Comparison of ENCODE assay signal across 17 cellular contexts in genomic region chr10:99698504-99699080, GRCh38. TPM values are rescaled to one million over a fixed set of nuclear protein-coding genes. Genes with fewer than 3 reads are reported as not detected.
DNase-seq lines count a peak whose midpoint lies in the region; ATAC-seq and TF ChIP-seq lines count a peak whose summit lies in the region.
"Had no signal": no experiment of that assay in that cellular context is flagged by ENCODE, and none has a peak within 500 bp of the region (broad histone marks: within the 10 kb centered on the region; RNA-seq: fewer than 3 reads in every experiment).

No MANE protein-coding gene starts in this region.

- intact Hi-C loops in A673 (cut with micrococcal nuclease; ENCODE audit: unreplicated experiment), result no loop called here
- intact Hi-C loops in Panc1 (cut with micrococcal nuclease; ENCODE audit: unreplicated experiment), result no loop called here

- DNase-seq in A673 (ENCODE audit: low spot score) (no peak), Panc1 (ENCODE audit: low read depth, low spot score) (no peak), fibroblast of pulmonary artery (ENCODE audit: low read depth) (peak; percentile 8), tibial nerve (ENCODE audit: low spot score in 2 of 2) (no peak), NCI-H82 treated with DMSO at 0.1 percent for 48 hours (lab: John Stamatoyannopoulos, UW; ENCODE audit: unreplicated experiment) (no peak)
- DNase-seq: activated CD8-positive, alpha-beta memory T cell treated with anti-CD3 and anti-CD28 coated beads, Interleukin-2, amount 10 ng/mL, durations not matched to agents 7 days and 5 days; activated naive CD4-positive, alpha-beta T cell; GM23248; head of caudate nucleus; KG1; NCI-H187 treated with DMSO at 0.1 percent for 48 hours; NCI-H774 had no signal

- no peaks in the 10 kb centered on the region for H3K4me1 ChIP-seq in A673 (ENCODE audit: insufficient read depth, low read length, poor library complexity, severe bottlenecking)
- no peaks in the 10 kb centered on the region for H3K4me1 ChIP-seq in Panc1 (ENCODE audit: control insufficient read depth, insufficient read depth, low read length)
- H3K4me1 ChIP-seq in tibial nerve, result no peaks in the 10 kb centered on the region
- H3K4me1 ChIP-seq: breast epithelium had no signal

- H3K4me3 ChIP-seq in A673 (ENCODE audit: low read depth, low read length, poor library complexity, severe bottlenecking) (no peak overlapping the region), Panc1 (ENCODE audit: low read depth in 2 of 2, low read length in 2 of 2) (no peak overlapping the region), fibroblast of pulmonary artery (replicated peaks; ENCODE audit: low read depth, low read length) (no peak overlapping the region), tibial nerve (no peak overlapping the region)
- H3K4me3 ChIP-seq: breast epithelium, GM23248, SJSA1 had no signal

- peaks cover 12% of the 10 kb centered on the region for H3K36me3 ChIP-seq in A673 (ENCODE audit: insufficient read depth, low read length, poor library complexity, severe bottlenecking)
- H3K36me3 ChIP-seq in Panc1 (ENCODE audit: control insufficient read depth, insufficient read depth, low read length), result peaks cover 13% of the 10 kb centered on the region
- peaks cover 0 to 79% (median 6%) of the 10 kb centered on the region in 3 donors for H3K36me3 ChIP-seq in tibial nerve

- H3K9me3 ChIP-seq in A673 (ENCODE audit: low read depth, low read length, poor library complexity, severe bottlenecking), result no peaks in the 10 kb centered on the region
- H3K9me3 ChIP-seq in Panc1 (ENCODE audit: control insufficient read depth, insufficient read depth, low read depth, low read length), result no peaks in the 10 kb centered on the region
- H3K9me3 ChIP-seq in tibial nerve, result no peaks in the 10 kb centered on the region
- H3K9me3 ChIP-seq: breast epithelium, SJSA1 had no signal

- TF ChIP-seq EP300 in tibial nerve (IDR thresholded peaks at IDR 0.05), result no peak

- CTCF ChIA-PET in A673 (lab: Charles Lee), result no interaction called here
- CTCF ChIA-PET in Panc1 (lab: Charles Lee), result no interaction called here

- H3K27me3 ChIP-seq in A673 (replicated peaks; ENCODE audit: insufficient read depth, low read depth, low read length, poor library complexity), result no peaks in the 10 kb centered on the region
- no peaks in the 10 kb centered on the region for H3K27me3 ChIP-seq in Panc1 (ENCODE audit: control insufficient read depth, insufficient read depth, low read length)
- H3K27me3 ChIP-seq in tibial nerve, result no peaks in the 10 kb centered on the region
- H3K27me3 ChIP-seq: breast epithelium, SJSA1 had no signal

- peak; percentile 25; the same call in 1 of the 2 replicates for TF ChIP-seq CTCF in A673 (conservative IDR thresholded peaks at IDR 0.05; ENCODE audit: low read depth, low read length)
- peak; percentile 32; the same call in 1 of the 3 replicates for TF ChIP-seq CTCF in GM12872 (IDR thresholded peaks at IDR 0.05; ENCODE audit: insufficient read depth, low read depth, low read length)
- peak; percentile 38 for TF ChIP-seq CTCF in Panc1 (IDR thresholded peaks at IDR 0.05)
- peak; percentile 14 for TF ChIP-seq CTCF in fibroblast of pulmonary artery (IDR thresholded peaks at IDR 0.05; ENCODE audit: low read length, missing control alignments)
- TF ChIP-seq CTCF in tibial nerve (IDR thresholded peaks at IDR 0.05), result no peak

- in situ Hi-C loops in Panc1 (cut with HindIII; ENCODE audit: low pct_unique_long_range_greater_than_20kb, low sequenced_read_pairs), result no loop called here

- POLR2A ChIA-PET in A673 (lab: Charles Lee; ENCODE audit: low non-redundant PET) (no interaction called here), Panc1 (lab: Charles Lee) (no interaction called here)

- no peak for TF ChIP-seq POLR2A in tibial nerve (IDR thresholded peaks at IDR 0.05)

- WGBS in tibial nerve, 2 donors, result 80 to 87% methylated on average over 8 of the region's 8 CpGs

- ATAC-seq in Panc1 (no peak), GM21515 (IDR thresholded peaks at IDR 0.05; ENCODE audit: unreplicated experiment) (no peak), HG02970 (IDR thresholded peaks at IDR 0.05; ENCODE audit: low FRiP score, unreplicated experiment) (no peak)
- ATAC-seq: activated CD8-positive, alpha-beta memory T cell treated with anti-CD3 and anti-CD28 coated beads, Interleukin-2, amount 10 ng/mL, durations not matched to agents 7 days and 5 days had no signal

- BruUV-seq in A673 (replicated peaks; lab: Mats Ljungman, UMichigan) (no TSS peak), Panc1 (replicated peaks; lab: Mats Ljungman, UMichigan) (no TSS peak)

- H3K27ac ChIP-seq in A673 (ENCODE audit: low read depth, low read length, poor library complexity, severe bottlenecking) (no peak overlapping the region), Panc1 (ENCODE audit: low read length) (no peak overlapping the region), tibial nerve (no peak overlapping the region)
- H3K27ac ChIP-seq: breast epithelium, GM23248, SJSA1 had no signal

RNA-seq across cellular contexts. Expression of gene COX15, which starts 33.3 kb away (rescaled TPM):
- total RNA-seq in A673 (2021) (46.1 and 48.3 TPM in 2 replicates), Panc1 (2021; ENCODE audit: unreplicated experiment) (62.9 TPM), tibial nerve (10 to 100 TPM; 25.2 to 31.0 (median 30.4) TPM)
- 34.9 TPM for polyA plus RNA-seq in Panc1 (2012; ENCODE audit: insufficient read length)

RNA-seq across cellular contexts. Expression of gene CUTC, which starts 33.4 kb away (rescaled TPM):
- 19.2 and 21.3 TPM in 2 replicates for total RNA-seq in A673 (2021)
- 37.0 TPM for total RNA-seq in Panc1 (2021; ENCODE audit: unreplicated experiment)
- polyA plus RNA-seq in Panc1 (2012; ENCODE audit: insufficient read length), result 32.5 TPM
- total RNA-seq in tibial nerve, result 10 to 100 TPM; 21.9 to 55.7 (median 40.1) TPM

RNA-seq across cellular contexts. Expression of gene ENTPD7, which starts 39.3 kb away (rescaled TPM):
- total RNA-seq in A673 (2021) (10.1 and 11.1 TPM in 2 replicates), Panc1 (2021; ENCODE audit: unreplicated experiment) (15.9 TPM), tibial nerve (1 to 10 TPM; 3.3 to 7.5 (median 4.4) TPM)
- polyA plus RNA-seq in Panc1 (2012; ENCODE audit: insufficient read length), result 5.4 TPM

Comparison
In these comparisons a context has a peak if more than half of its experiments do, and no peak if none do; other contexts are left out.
1. CTCF ChIP-seq: peak in A673 (single experiment), GM12872 (single experiment), Panc1 (single experiment) and fibroblast of pulmonary artery (single experiment); none in tibial nerve (0 of 5).